ENCODE assay signal across 30 cellular contexts in the genomic region with DNA sequence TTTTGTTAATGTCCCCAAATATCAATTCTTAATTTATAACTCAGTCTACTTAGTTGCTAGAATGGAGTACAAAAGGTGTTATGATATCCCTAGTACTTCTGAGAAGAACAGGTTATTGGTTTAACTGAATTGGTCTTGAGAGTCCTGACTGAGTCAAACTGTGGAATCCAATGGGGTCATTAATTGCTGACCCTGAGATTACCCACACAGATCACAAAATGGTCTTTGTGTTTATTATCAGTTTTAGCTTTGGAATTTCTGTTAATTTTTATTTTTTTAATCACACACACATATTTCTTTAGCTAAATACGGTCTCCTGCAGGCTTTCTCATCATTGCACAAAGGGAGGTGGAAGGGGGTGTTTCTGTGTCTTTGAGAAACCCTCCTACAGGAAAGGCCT.
"Had no signal": no experiment of that assay in that cellular context is flagged by ENCODE, and none has a peak within 500 bp of the region (broad histone marks: within the 10 kb centered on the region; RNA-seq: fewer than 3 reads in every experiment).

No MANE protein-coding gene starts in this region.

- H3K36me3 Mint-ChIP-seq: naive thymus-derived CD8-positive, alpha-beta T cell had no signal

- H3K4me3 ChIP-seq: colonic mucosa, esophagus muscularis mucosa, gastroesophageal sphincter, heart left ventricle, hepatocyte, left lung, lower lobe of right lung, right atrium auricular region, tibial nerve, upper lobe of left lung had no signal

- H3K9me3 Mint-ChIP-seq: central memory CD8-positive, alpha-beta T cell; naive thymus-derived CD8-positive, alpha-beta T cell; nephron progenitor cell had no signal

- ATAC-seq: foreskin keratinocyte; gastroesophageal sphincter; heart left ventricle; left lung; lower lobe of right lung; naive thymus-derived CD8-positive, alpha-beta T cell; stimulated activated naive CD8-positive, alpha-beta T cell treated with anti-CD3 and anti-CD28 coated beads, Interleukin-15, amount 100 ng/mL, for 72 hours had no signal

- H3K4me3 Mint-ChIP-seq: central memory CD8-positive, alpha-beta T cell; naive thymus-derived CD8-positive, alpha-beta T cell; nephron progenitor cell; stimulated activated naive CD8-positive, alpha-beta T cell treated with anti-CD3 and anti-CD28 coated beads, Interleukin-15, amount 100 ng/mL, for 72 hours had no signal

- H3K4me1 Mint-ChIP-seq: central memory CD8-positive, alpha-beta T cell; naive thymus-derived CD8-positive, alpha-beta T cell; stimulated activated naive CD8-positive, alpha-beta T cell treated with anti-CD3 and anti-CD28 coated beads, Interleukin-15, amount 100 ng/mL, for 72 hours had no signal

- H3K27ac ChIP-seq: colonic mucosa, esophagus muscularis mucosa, foreskin keratinocyte, hepatocyte, left lung, lower lobe of right lung, parathyroid adenoma, right atrium auricular region, upper lobe of left lung had no signal

- DNase-seq: colonic mucosa; dermis blood vessel endothelial cell; effector memory CD4-positive, alpha-beta T cell; kidney; left cardiac atrium; left lung; lower lobe of right lung; naive thymus-derived CD8-positive, alpha-beta T cell; nephron progenitor cell; occipital lobe; small intestine; stimulated activated CD4-positive, alpha-beta T cell treated with anti-CD3 and anti-CD28 coated beads, Interleukin-12 subunit alpha, Interleukin-12 subunit beta, amount 100 ng/mL, for 4 hours; stimulated activated CD4-positive, alpha-beta T cell treated with anti-CD3 and anti-CD28 coated beads, Interleukin-1b, Interleukin-23, amount 100 ng/mL, for 48 hours; stimulated activated CD4-positive, alpha-beta T cell treated with anti-CD3 and anti-CD28 coated beads, Interleukin-4, amount 100 ng/mL, for 1 hour; stimulated activated CD8-positive, alpha-beta memory T cell treated with anti-CD3 and anti-CD28 coated beads, Interleukin-4, amount 100 ng/mL, for 48 hours; stimulated activated naive CD4-positive, alpha-beta T cell; stimulated activated naive CD8-positive, alpha-beta T cell treated with anti-CD3 and anti-CD28 coated beads, Interleukin-15, amount 100 ng/mL, for 72 hours; upper lobe of left lung had no signal

- H3K9ac ChIP-seq: parathyroid adenoma had no signal

- FAIRE-seq: endothelial cell of umbilical vein, kidney, small intestine, urothelium cell line had no signal

- H3K27me3 ChIP-seq: colonic mucosa, esophagus muscularis mucosa, foreskin keratinocyte, gastroesophageal sphincter, heart left ventricle, left lung, right atrium auricular region, tibial nerve, upper lobe of left lung had no signal

- H3K4me1 ChIP-seq: colonic mucosa, foreskin keratinocyte, left lung, lower lobe of right lung, parathyroid adenoma, upper lobe of left lung had no signal

- H3K9me3 ChIP-seq: colonic mucosa, esophagus muscularis mucosa, gastroesophageal sphincter, heart left ventricle, left lung, lower lobe of right lung, right atrium auricular region, tibial nerve, upper lobe of left lung had no signal

- H3K36me3 ChIP-seq: colonic mucosa, gastroesophageal sphincter, left lung, lower lobe of right lung, right atrium auricular region, tibial nerve, upper lobe of left lung had no signal

- H3K27ac Mint-ChIP-seq: naive thymus-derived CD8-positive, alpha-beta T cell; nephron progenitor cell; progenitor cell of endocrine pancreas; stimulated activated naive CD8-positive, alpha-beta T cell treated with anti-CD3 and anti-CD28 coated beads, Interleukin-15, amount 100 ng/mL, for 72 hours had no signal
